ENCODE assay signal across 8 cellular contexts in genomic region chr3:55180936-55181535, GRCh38.
DNase-seq lines count a peak whose midpoint lies in the region; ATAC-seq, FAIRE-seq and TF ChIP-seq lines count a peak whose summit lies in the region.

No MANE protein-coding gene starts in this region.

- no peaks in the 10 kb centered on the region for H3K4me1 ChIP-seq in OCI-LY7 (ENCODE audit: insufficient read depth, low read length, poor library complexity, severe bottlenecking)
- H3K4me1 ChIP-seq in ovary (ENCODE audit: insufficient read depth) = no peaks in the 10 kb centered on the region

- H4K20me1 ChIP-seq in OCI-LY7 (ENCODE audit: insufficient read depth, low read length) = no peaks in the 10 kb centered on the region

- no peaks in the 10 kb centered on the region for H3K36me3 ChIP-seq in OCI-LY7 (ENCODE audit: insufficient read depth, low read length)
- H3K36me3 ChIP-seq in ovary = no peaks in the 10 kb centered on the region

- no peak overlapping the region for H3K4me3 Mint-ChIP-seq in stimulated activated naive B cell treated with anti-CD40 and anti-IgM and Interleukin-4, amounts not matched to agents 10 μg/mL and 1 μg/mL and 100 μg/mL, for 72 hours

- DNase-seq in AG09309 (ENCODE audit: low read depth) (no peak), GM13976 (ENCODE audit: low spot score) (peak; percentile 52), OCI-LY7 (ENCODE audit: low spot score) (peak; percentile 67), ovary (peak in 1 of 5 donors; percentile 40)
- no peak for DNase-seq in stimulated activated naive B cell treated with anti-CD40 and anti-IgM and Interleukin-4, amounts not matched to agents 10 μg/mL and 1 μg/mL and 100 μg/mL, for 72 hours

- no peaks in the 10 kb centered on the region for H3K9me2 ChIP-seq in OCI-LY7 (ENCODE audit: insufficient read depth, low read length)

- H3K27ac ChIP-seq in OCI-LY7 (ENCODE audit: low read depth, low read length, poor library complexity, severe bottlenecking) (no peak overlapping the region), ovary (no peak overlapping the region)

- CTCF ChIA-PET in OCI-LY7 (lab: Charles Lee; ENCODE audit: unreplicated experiment) = no interaction called here

- H3K79me2 ChIP-seq in OCI-LY7 (ENCODE audit: insufficient read depth, low read depth, low read length) = no peaks in the 10 kb centered on the region

- H3K4me2 ChIP-seq in OCI-LY7 (ENCODE audit: low read length) = no peak overlapping the region

- H3K27me3 Mint-ChIP-seq in stimulated activated naive B cell treated with anti-CD40 and anti-IgM and Interleukin-4, amounts not matched to agents 10 μg/mL and 1 μg/mL and 100 μg/mL, for 72 hours = peaks cover 0 to 4% of the 10 kb centered on the region in 2 donors

- no peaks in the 10 kb centered on the region for H3K36me3 Mint-ChIP-seq in stimulated activated naive B cell treated with anti-CD40 and anti-IgM and Interleukin-4, amounts not matched to agents 10 μg/mL and 1 μg/mL and 100 μg/mL, for 72 hours

- POLR2A ChIA-PET in OCI-LY7 (lab: Charles Lee) = no interaction called here

- H3K9me3 ChIP-seq in OCI-LY7 (ENCODE audit: low read length) (no peaks in the 10 kb centered on the region), ovary (no peaks in the 10 kb centered on the region)

- WGBS in ovary, 3 donors = 35 to 38% (median 38%) methylated on average over 6 of the region's 6 CpGs

- TF ChIP-seq EP300 in ovary (IDR thresholded peaks at IDR 0.05) = no peak

- peak; percentile 80 for FAIRE-seq in endometrium (lab: Jason Lieb, UNC)

- H3K4me1 Mint-ChIP-seq in stimulated activated naive B cell treated with anti-CD40 and anti-IgM and Interleukin-4, amounts not matched to agents 10 μg/mL and 1 μg/mL and 100 μg/mL, for 72 hours = no peaks in the 10 kb centered on the region

- no peaks in the 10 kb centered on the region for H3K27me3 ChIP-seq in ovary

- ATAC-seq in HG03095 (IDR thresholded peaks at IDR 0.05; ENCODE audit: unreplicated experiment) = no peak
- no peak for ATAC-seq in GM19463 (IDR thresholded peaks at IDR 0.05; ENCODE audit: unreplicated experiment)
- no peak for ATAC-seq in stimulated activated naive B cell treated with anti-CD40 and anti-IgM and Interleukin-4, amounts not matched to agents 10 μg/mL and 1 μg/mL and 100 μg/mL, for 72 hours (replicated peaks)

- H2AFZ ChIP-seq in OCI-LY7 (ENCODE audit: low read length) = no peak overlapping the region

- intact Hi-C loops in OCI-LY7 (cut with micrococcal nuclease; ENCODE audit: unreplicated experiment) = no loop called here
- intact Hi-C loops in ovary (cut with DNase I) = loop anchor here in 1 of 4 donors (5.0 kb wide), 1 partner anchor 324 kb away; no protein-coding TSS in a partner anchor

- no peak for TF ChIP-seq POLR2A in ovary (IDR thresholded peaks at IDR 0.05)

- H3K4me3 ChIP-seq in AG09309 (ENCODE audit: control insufficient read depth, low read depth, low read length) = no peak overlapping the region
- H3K4me3 ChIP-seq in OCI-LY7 (ENCODE audit: low read depth, low read length, poor library complexity, severe bottlenecking) = no peak overlapping the region
- H3K4me3 ChIP-seq in ovary = no peak overlapping the region

- BruUV-seq in OCI-LY7 (replicated peaks; lab: Mats Ljungman, UMichigan) = no TSS peak

- H3K27ac Mint-ChIP-seq in stimulated activated naive B cell treated with anti-CD40 and anti-IgM and Interleukin-4, amounts not matched to agents 10 μg/mL and 1 μg/mL and 100 μg/mL, for 72 hours = no peak overlapping the region

- no peaks in the 10 kb centered on the region for H3K9me3 Mint-ChIP-seq in stimulated activated naive B cell treated with anti-CD40 and anti-IgM and Interleukin-4, amounts not matched to agents 10 μg/mL and 1 μg/mL and 100 μg/mL, for 72 hours

- in situ Hi-C loops in GM13976 (cut with MboI; ENCODE audit: low sequenced_read_pairs, unreplicated experiment) = no loop called here

- TF ChIP-seq CTCF in AG09309 (IDR thresholded peaks at IDR 0.05; ENCODE audit: control insufficient read depth, insufficient read depth, low read depth, low read length, missing control alignments) = peak; percentile 66
- TF ChIP-seq CTCF in GM13976 (IDR thresholded peaks at IDR 0.05; ENCODE audit: borderline replicate concordance, control extremely low read depth, extremely low read depth, insufficient read depth, missing control alignments) = no peak
- peak; percentile 97 for TF ChIP-seq CTCF in OCI-LY7 (conservative IDR thresholded peaks at IDR 0.05; ENCODE audit: low read length)
- peak; percentile 47 to 64 (median 57) for TF ChIP-seq CTCF in ovary (IDR thresholded peaks at IDR 0.05)

Comparison
In these comparisons a context has a peak if more than half of its experiments do, and no peak if none do; other contexts are left out.
1. DNase-seq: peak in GM13976 (single experiment) and OCI-LY7 (single experiment); none in AG09309 (single experiment) and stimulated activated naive B cell treated with anti-CD40 and anti-IgM and Interleukin-4, amounts not matched to agents 10 μg/mL and 1 μg/mL and 100 μg/mL, for 72 hours (single experiment).